ENCODE assay signal across 13 cellular contexts in genomic region chr2:28941008-28941407, GRCh38. TPM values are rescaled to one million over a fixed set of nuclear protein-coding genes. Genes with fewer than 3 reads are reported as not detected.
"Had no signal": no experiment of that assay in that cellular context is flagged by ENCODE, and none has a peak within 500 bp of the region (broad histone marks: within the 10 kb centered on the region; RNA-seq: fewer than 3 reads in every experiment).

No MANE protein-coding gene starts in this region.

- H3K9ac ChIP-seq: parathyroid adenoma had no signal

- H3K4me1 ChIP-seq: adrenal gland, parathyroid adenoma had no signal

- H3K27me3 Mint-ChIP-seq: naive B cell had no signal

- H3K9me3 ChIP-seq: adrenal gland had no signal

- H3K4me3 Mint-ChIP-seq: naive B cell had no signal

- DNase-seq: activated CD4-positive, alpha-beta T cell treated with anti-CD3 and anti-CD28 coated beads for 1 hour; activated CD8-positive, alpha-beta memory T cell treated with anti-CD3 and anti-CD28 coated beads for 24 hours; activated T-cell treated with anti-CD3 and anti-CD28 coated beads, Interleukin-2, amount 50 U/mL, for 1 hour; adrenal gland; caudate nucleus; erythroblast; hypothalamus; naive B cell; stimulated activated CD4-positive, alpha-beta T cell treated with anti-CD3 and anti-CD28 coated beads, Interleukin-4, amount 100 ng/mL, for 1 hour; stimulated activated CD8-positive, alpha-beta memory T cell treated with anti-CD3 and anti-CD28 coated beads, Interleukin-4, amount 100 ng/mL, for 48 hours had no signal

- H3K9me3 Mint-ChIP-seq: naive B cell had no signal

- H3K27me3 ChIP-seq: adrenal gland had no signal

- H3K27ac ChIP-seq: adrenal gland, parathyroid adenoma had no signal

- H3K4me3 ChIP-seq: adrenal gland had no signal

RNA-seq across cellular contexts. Expression of gene TOGARAM2, which starts 40.1 kb away (rescaled TPM):
- total RNA-seq: glomerular endothelial cell, renal cortical epithelial cell had no signal
